1 cellular context compared by ENCODE assay signal in genomic region chr10:132706701-132707100, GRCh38.
TF ChIP-seq lines count a peak whose summit lies in the region.

No MANE protein-coding gene starts in this region.

TF ChIP-seq in GM23338, 12 proteins besides CTCF, POLR2A, EP300 and RAD21 (continued from another document):
- TF ChIP-seq, protein P1, sequence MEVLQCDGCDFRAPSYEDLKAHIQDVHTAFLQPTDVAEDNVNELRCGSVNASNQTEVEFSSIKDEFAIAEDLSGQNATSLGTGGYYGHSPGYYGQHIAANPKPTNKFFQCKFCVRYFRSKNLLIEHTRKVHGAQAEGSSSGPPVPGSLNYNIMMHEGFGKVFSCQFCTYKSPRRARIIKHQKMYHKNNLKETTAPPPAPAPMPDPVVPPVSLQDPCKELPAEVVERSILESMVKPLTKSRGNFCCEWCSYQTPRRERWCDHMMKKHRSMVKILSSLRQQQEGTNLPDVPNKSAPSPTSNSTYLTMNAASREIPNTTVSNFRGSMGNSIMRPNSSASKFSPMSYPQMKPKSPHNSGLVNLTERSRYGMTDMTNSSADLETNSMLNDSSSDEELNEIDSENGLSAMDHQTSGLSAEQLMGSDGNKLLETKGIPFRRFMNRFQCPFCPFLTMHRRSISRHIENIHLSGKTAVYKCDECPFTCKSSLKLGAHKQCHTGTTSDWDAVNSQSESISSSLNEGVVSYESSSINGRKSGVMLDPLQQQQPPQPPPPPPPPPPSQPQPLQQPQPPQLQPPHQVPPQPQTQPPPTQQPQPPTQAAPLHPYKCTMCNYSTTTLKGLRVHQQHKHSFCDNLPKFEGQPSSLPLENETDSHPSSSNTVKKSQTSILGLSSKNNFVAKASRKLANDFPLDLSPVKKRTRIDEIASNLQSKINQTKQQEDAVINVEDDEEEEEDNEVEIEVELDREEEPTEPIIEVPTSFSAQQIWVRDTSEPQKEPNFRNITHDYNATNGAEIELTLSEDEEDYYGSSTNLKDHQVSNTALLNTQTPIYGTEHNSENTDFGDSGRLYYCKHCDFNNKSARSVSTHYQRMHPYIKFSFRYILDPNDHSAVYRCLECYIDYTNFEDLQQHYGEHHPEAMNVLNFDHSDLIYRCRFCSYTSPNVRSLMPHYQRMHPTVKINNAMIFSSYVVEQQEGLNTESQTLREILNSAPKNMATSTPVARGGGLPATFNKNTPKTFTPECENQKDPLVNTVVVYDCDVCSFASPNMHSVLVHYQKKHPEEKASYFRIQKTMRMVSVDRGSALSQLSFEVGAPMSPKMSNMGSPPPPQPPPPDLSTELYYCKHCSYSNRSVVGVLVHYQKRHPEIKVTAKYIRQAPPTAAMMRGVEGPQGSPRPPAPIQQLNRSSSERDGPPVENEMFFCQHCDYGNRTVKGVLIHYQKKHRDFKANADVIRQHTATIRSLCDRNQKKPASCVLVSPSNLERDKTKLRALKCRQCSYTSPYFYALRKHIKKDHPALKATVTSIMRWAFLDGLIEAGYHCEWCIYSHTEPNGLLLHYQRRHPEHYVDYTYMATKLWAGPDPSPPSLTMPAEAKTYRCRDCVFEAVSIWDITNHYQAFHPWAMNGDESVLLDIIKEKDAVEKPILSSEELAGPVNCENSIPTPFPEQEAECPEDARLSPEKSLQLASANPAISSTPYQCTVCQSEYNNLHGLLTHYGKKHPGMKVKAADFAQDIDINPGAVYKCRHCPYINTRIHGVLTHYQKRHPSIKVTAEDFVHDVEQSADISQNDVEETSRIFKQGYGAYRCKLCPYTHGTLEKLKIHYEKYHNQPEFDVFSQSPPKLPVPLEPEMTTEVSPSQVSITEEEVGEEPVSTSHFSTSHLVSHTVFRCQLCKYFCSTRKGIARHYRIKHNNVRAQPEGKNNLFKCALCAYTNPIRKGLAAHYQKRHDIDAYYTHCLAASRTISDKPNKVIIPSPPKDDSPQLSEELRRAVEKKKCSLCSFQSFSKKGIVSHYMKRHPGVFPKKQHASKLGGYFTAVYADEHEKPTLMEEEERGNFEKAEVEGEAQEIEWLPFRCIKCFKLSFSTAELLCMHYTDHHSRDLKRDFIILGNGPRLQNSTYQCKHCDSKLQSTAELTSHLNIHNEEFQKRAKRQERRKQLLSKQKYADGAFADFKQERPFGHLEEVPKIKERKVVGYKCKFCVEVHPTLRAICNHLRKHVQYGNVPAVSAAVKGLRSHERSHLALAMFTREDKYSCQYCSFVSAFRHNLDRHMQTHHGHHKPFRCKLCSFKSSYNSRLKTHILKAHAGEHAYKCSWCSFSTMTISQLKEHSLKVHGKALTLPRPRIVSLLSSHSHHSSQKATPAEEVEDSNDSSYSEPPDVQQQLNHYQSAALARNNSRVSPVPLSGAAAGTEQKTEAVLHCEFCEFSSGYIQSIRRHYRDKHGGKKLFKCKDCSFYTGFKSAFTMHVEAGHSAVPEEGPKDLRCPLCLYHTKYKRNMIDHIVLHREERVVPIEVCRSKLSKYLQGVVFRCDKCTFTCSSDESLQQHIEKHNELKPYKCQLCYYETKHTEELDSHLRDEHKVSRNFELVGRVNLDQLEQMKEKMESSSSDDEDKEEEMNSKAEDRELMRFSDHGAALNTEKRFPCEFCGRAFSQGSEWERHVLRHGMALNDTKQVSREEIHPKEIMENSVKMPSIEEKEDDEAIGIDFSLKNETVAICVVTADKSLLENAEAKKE (CRISPR knock-in tag; IDR thresholded peaks at IDR 0.05) = no peak
